In genomic region chr1:86382878-86383277, GRCh38 we compare ENCODE assay signal across 12 cellular contexts. TPM values are rescaled to one million over a fixed set of nuclear protein-coding genes. Genes with fewer than 3 reads are reported as not detected.
DNase-seq lines count a peak whose midpoint lies in the region; ATAC-seq and TF ChIP-seq lines count a peak whose summit lies in the region.
"Had no signal": no experiment of that assay in that cellular context is flagged by ENCODE, and none has a peak within 500 bp of the region (broad histone marks: within the 10 kb centered on the region; RNA-seq: fewer than 3 reads in every experiment).

No MANE protein-coding gene starts in this region.

- H3K9me2 ChIP-seq in Karpas-422 (replicated peaks; ENCODE audit: insufficient read depth, low read length) = no peaks in the 10 kb centered on the region

- H2AFZ ChIP-seq in Karpas-422 (ENCODE audit: low read length) = no peak overlapping the region

- no peaks in the 10 kb centered on the region for H3K79me2 ChIP-seq in Karpas-422 (ENCODE audit: low read length)

- H3K27ac ChIP-seq in esophagus muscularis mucosa (replicated peaks in 1 of 4) (peak overlapping the region in 1 of 4 donors; percentile 9), Karpas-422 (ENCODE audit: low read length) (no peak overlapping the region)

- no peak overlapping the region for H3K9ac ChIP-seq in Karpas-422 (ENCODE audit: low read length)

- peak; percentile 13 to 28 for DNase-seq in AML-193 (lab: John Stamatoyannopoulos, UW)
- no peak for DNase-seq in esophagus muscularis mucosa (ENCODE audit: extremely low spot score)
- DNase-seq in Karpas-422 = no peak
- DNase-seq in mucosa of gallbladder (ENCODE audit: low spot score) = no peak
- no peak for DNase-seq in kidney tubule cell (ENCODE audit: low spot score)
- DNase-seq: NCI-H1048, nephron progenitor cell, Right ventricle myocardium superior had no signal

- no peaks in the 10 kb centered on the region for H3K27me3 ChIP-seq in esophagus muscularis mucosa
- H3K27me3 ChIP-seq in Karpas-422 (ENCODE audit: low read length) = no peaks in the 10 kb centered on the region

- no peak for TF ChIP-seq EP300 in esophagus muscularis mucosa (IDR thresholded peaks at IDR 0.05)

- no peaks in the 10 kb centered on the region for H3K36me3 ChIP-seq in esophagus muscularis mucosa
- no peaks in the 10 kb centered on the region for H3K36me3 ChIP-seq in Karpas-422 (ENCODE audit: insufficient read depth, low read length)

- H3K4me1 ChIP-seq in esophagus muscularis mucosa (peaks cover 0 to 2% (median 0%) of the 10 kb centered on the region in 4 donors), Karpas-422 (ENCODE audit: low read length) (no peaks in the 10 kb centered on the region)

- intact Hi-C loops in esophagus muscularis mucosa (cut with DNase I) = loop anchor here (2.0 kb wide), 1 partner anchor 126 kb away; no protein-coding TSS in a partner anchor

- no peak overlapping the region for H3K4me2 ChIP-seq in Karpas-422 (ENCODE audit: low read depth, low read length, poor library complexity, severe bottlenecking)

- H3K9me3 ChIP-seq in esophagus muscularis mucosa = no peaks in the 10 kb centered on the region
- no peaks in the 10 kb centered on the region for H3K9me3 ChIP-seq in Karpas-422 (ENCODE audit: low read length)

- TF ChIP-seq CTCF in esophagus muscularis mucosa (IDR thresholded peaks at IDR 0.05) = no peak

- H4K20me1 ChIP-seq in Karpas-422 (ENCODE audit: insufficient read depth, low read depth, low read length) = no peaks in the 10 kb centered on the region

- peak overlapping the region in 3 of 4 donors; percentile 1 to 22 (median 2) for H3K4me3 ChIP-seq in esophagus muscularis mucosa
- H3K4me3 ChIP-seq in Karpas-422 (ENCODE audit: low read length) = no peak overlapping the region

- 61% methylated on average over 1 of the region's 1 CpG for WGBS in esophagus muscularis mucosa

- no peak for TF ChIP-seq POLR2A in esophagus muscularis mucosa (IDR thresholded peaks at IDR 0.05; ENCODE audit: low read depth)

- ATAC-seq in GM18867 (IDR thresholded peaks at IDR 0.05; ENCODE audit: unreplicated experiment) (peak; percentile 69), HG03280 (IDR thresholded peaks at IDR 0.05; ENCODE audit: unreplicated experiment) (peak; percentile 52), GM21367 (IDR thresholded peaks at IDR 0.05; ENCODE audit: unreplicated experiment) (no peak)

RNA-seq across cellular contexts. Expression of gene ODF2L, which starts 13.2 kb away (rescaled TPM):
- total RNA-seq in esophagus muscularis mucosa = 10 to 100 TPM; 11.6 to 18.7 (median 13.3) TPM
- 6.2 and 11.1 TPM in 2 replicates for total RNA-seq in Karpas-422 (2014; rRNA removed; shearing (Covaris generic); ENCODE audit: low replicate concordance)
- 28.3 TPM for total RNA-seq in mucosa of gallbladder

RNA-seq across cellular contexts. Expression of gene CLCA2, which starts 41.1 kb away (rescaled TPM):
- total RNA-seq in esophagus muscularis mucosa = not detected
- not detected in 2 replicates for total RNA-seq in Karpas-422 (2014; rRNA removed; shearing (Covaris generic); ENCODE audit: low replicate concordance)
- not detected for total RNA-seq in mucosa of gallbladder
- total RNA-seq: H1, Right ventricle myocardium superior had no signal

Comparison
In these comparisons a context has a peak if more than half of its experiments do, and no peak if none do; other contexts are left out.
1. DNase-seq: peak in AML-193 (2 of 2); none in esophagus muscularis mucosa (single experiment), Karpas-422 (single experiment), mucosa of gallbladder (single experiment) and kidney tubule cell (single experiment).